In the genomic region with DNA sequence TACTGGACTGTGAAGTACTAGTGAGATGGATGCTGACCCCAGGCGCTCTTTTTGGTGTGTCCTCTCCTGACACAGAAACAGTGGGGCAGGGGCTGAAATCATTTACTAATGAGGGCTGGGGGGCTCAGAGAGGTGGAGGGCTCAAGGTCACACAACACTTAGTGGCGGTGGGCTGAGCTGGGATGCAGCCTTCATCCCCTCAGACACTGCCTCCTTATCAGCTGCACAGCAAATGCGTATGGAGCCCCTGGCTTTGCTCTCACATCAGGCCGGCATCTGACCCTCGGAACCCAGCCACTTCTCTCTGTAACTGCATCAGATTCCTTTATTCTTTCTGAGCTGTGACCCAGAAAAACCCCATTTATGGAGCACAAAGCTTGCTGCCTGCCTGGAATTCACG, we compare ENCODE assay signal across 31 cellular contexts.
DNase-seq lines count a peak whose midpoint lies in the region; TF ChIP-seq lines count a peak whose summit lies in the region.
"Had no signal": no experiment of that assay in that cellular context is flagged by ENCODE, and none has a peak within 500 bp of the region (broad histone marks: within the 10 kb centered on the region; RNA-seq: fewer than 3 reads in every experiment).

No MANE protein-coding gene starts in this region.

- TF ChIP-seq CTCF in AG04450 (IDR thresholded peaks at IDR 0.05; ENCODE audit: low read depth, low read length) (no peak), esophagus muscularis mucosa (IDR thresholded peaks at IDR 0.05) (no peak), dorsolateral prefrontal cortex (IDR thresholded peaks at IDR 0.05 in 54 of 56, conservative IDR thresholded peaks at IDR 0.05 in 2 of 56; ENCODE audit: low read depth in 1 of 56, partially characterized antibody in 56 of 56) (no peak)

- H3K36me3 ChIP-seq in esophagus muscularis mucosa: no peaks in the 10 kb centered on the region
- H3K36me3 ChIP-seq: BE2C; BLaER1; BLaER1 treated with 17β-estradiol and CSF1 and Interleukin-3, amounts not matched to agents 10 nM and 100 nM had no signal

- DNase-seq in AG04450 (ENCODE audit: low read depth, low spot score) (no peak), esophagus muscularis mucosa (ENCODE audit: extremely low spot score) (peak; percentile 57), retina (peak; percentile 78), NCI-H146 treated with DMSO at 0.1 percent for 48 hours (lab: John Stamatoyannopoulos, UW; ENCODE audit: unreplicated experiment) (no peak), dorsolateral prefrontal cortex (no peak), NCI-H2029 (lab: John Stamatoyannopoulos, UW) (no peak)
- DNase-seq: 8988T; ACHN; AML-193; BE2C; C1 segment of cervical spinal cord; Caco-2; Calu3; CD4-positive, alpha-beta memory T cell; CD4-positive, alpha-beta T cell; CD4-positive, CD25-positive, alpha-beta regulatory T cell; CD8-positive, alpha-beta memory T cell; CD8-positive, alpha-beta T cell; COR-L47; DMS 273 treated with DMSO at 0.1 percent for 48 hours; DMS153; DMS53; DMS79; DMS79 treated with DMSO at 0.1 percent for 48 hours; DND-41; EL had no signal

- no peak for TF ChIP-seq EP300 in esophagus muscularis mucosa (IDR thresholded peaks at IDR 0.05)

- H3K27me3 ChIP-seq in AG04450 (ENCODE audit: control insufficient read depth, insufficient read depth, low read length) (no peaks in the 10 kb centered on the region), esophagus muscularis mucosa (peaks cover 0 to 43% (median 0%) of the 10 kb centered on the region in 4 donors), dorsolateral prefrontal cortex (peaks cover 0 to 20% (median 0%) of the 10 kb centered on the region in 45 donors)
- H3K27me3 ChIP-seq: BE2C; BLaER1; BLaER1 treated with 17β-estradiol and CSF1 and Interleukin-3, amounts not matched to agents 10 nM and 100 nM had no signal

- no peak overlapping the region for H3K4me3 ChIP-seq in AG04450 (ENCODE audit: low read depth, low read length)
- no peak overlapping the region for H3K4me3 ChIP-seq in esophagus muscularis mucosa
- H3K4me3 ChIP-seq in dorsolateral prefrontal cortex: no peak overlapping the region
- H3K4me3 ChIP-seq: A549; BLaER1; BLaER1 treated with 17β-estradiol and CSF1 and Interleukin-3, amounts not matched to agents 10 nM and 100 nM had no signal

- intact Hi-C loops in esophagus muscularis mucosa (cut with DNase I) (no loop called here), dorsolateral prefrontal cortex (cut with DNase I) (no loop called here)

- peak overlapping the region; percentile 0 for H3K27ac ChIP-seq in AG04450 (ENCODE audit: low read depth, low read length)
- H3K27ac ChIP-seq in esophagus muscularis mucosa (replicated peaks in 1 of 4): no peak overlapping the region
- H3K27ac ChIP-seq in dorsolateral prefrontal cortex: no peak overlapping the region
- H3K27ac ChIP-seq: 22Rv1; A549; BLaER1; BLaER1 treated with 17β-estradiol and CSF1 and Interleukin-3, amounts not matched to agents 10 nM and 100 nM; C4-2B had no signal

- CTCF ChIA-PET in AG04450 (lab: Charles Lee): no interaction called here

- POLR2A ChIA-PET in AG04450 (lab: Yijun Ruan, JAX): no interaction called here

- TF ChIP-seq POLR2A in esophagus muscularis mucosa (IDR thresholded peaks at IDR 0.05; ENCODE audit: low read depth): no peak

- H3K4me1 ChIP-seq in esophagus muscularis mucosa: no peaks in the 10 kb centered on the region
- H3K4me1 ChIP-seq: A549, BE2C, Caco-2 had no signal

- H3K9me3 ChIP-seq in AG04450 (ENCODE audit: control insufficient read depth, insufficient read depth, low read length): peaks cover 20% of the 10 kb centered on the region
- peaks cover 0 to 15% (median 8%) of the 10 kb centered on the region in 4 donors for H3K9me3 ChIP-seq in esophagus muscularis mucosa
- H3K9me3 ChIP-seq: BE2C had no signal

- WGBS in esophagus muscularis mucosa: 80% methylated on average over 6 of the region's 6 CpGs

Comparison
In these comparisons a context has a peak if more than half of its experiments do, and no peak if none do; other contexts are left out.
1. DNase-seq: peak in esophagus muscularis mucosa (single experiment) and retina (single experiment); none in AG04450 (single experiment), NCI-H146 treated with DMSO at 0.1 percent for 48 hours (single experiment), dorsolateral prefrontal cortex (0 of 10) and NCI-H2029 (single experiment).